ENCODE assay signal across 1 cellular context in genomic region chr10:100183482-100183881, GRCh38.
TF ChIP-seq lines count a peak whose summit lies in the region.

No MANE protein-coding gene starts in this region.

TF ChIP-seq in HepG2, 621 proteins besides CTCF, POLR2A, EP300 and RAD21 (continued from another document and continues in another):
- TF ChIP-seq ZNF570 (CRISPR knock-in tag; IDR thresholded peaks at IDR 0.05; ENCODE audit: borderline replicate concordance): no peak
- no peak for TF ChIP-seq ZNF772 (CRISPR knock-in tag; IDR thresholded peaks at IDR 0.05)
- TF ChIP-seq HDAC6 (IDR thresholded peaks at IDR 0.05; ENCODE audit: low read depth, low read length): no peak
- no peak for TF ChIP-seq AKNA (CRISPR knock-in tag; IDR thresholded peaks at IDR 0.05; ENCODE audit: borderline replicate concordance)
- no peak for TF ChIP-seq ZNF275 (CRISPR knock-in tag; IDR thresholded peaks at IDR 0.05; ENCODE audit: borderline replicate concordance)
- TF ChIP-seq GATAD1 (CRISPR knock-in tag; IDR thresholded peaks at IDR 0.05): peak; percentile 57; the same call in 1 of the 2 replicates
- TF ChIP-seq SIN3A (IDR thresholded peaks at IDR 0.05; ENCODE audit: borderline replicate concordance, low read depth, low read length): 0 out of 2 replicates have a peak, but pooled peaks have one; percentile 41
- TF ChIP-seq IRF2 (CRISPR knock-in tag; IDR thresholded peaks at IDR 0.05): no peak
- no peak for TF ChIP-seq ZNF607 (CRISPR knock-in tag; IDR thresholded peaks at IDR 0.05; ENCODE audit: borderline replicate concordance)
- no peak for TF ChIP-seq ZNF329 (CRISPR knock-in tag; IDR thresholded peaks at IDR 0.05; ENCODE audit: low read depth)
- TF ChIP-seq ZNF12 (CRISPR knock-in tag; IDR thresholded peaks at IDR 0.05): peak; percentile 67; the same call in 1 of the 2 replicates
- TF ChIP-seq ZFX (CRISPR knock-in tag; IDR thresholded peaks at IDR 0.05; ENCODE audit: low read depth): no peak
- no peak for TF ChIP-seq ISL2 (CRISPR knock-in tag; IDR thresholded peaks at IDR 0.05)
- no peak for TF ChIP-seq ZC3H13 (CRISPR knock-in tag; IDR thresholded peaks at IDR 0.05)
- peak; percentile 19; the same call in 1 of the 2 replicates for TF ChIP-seq SMC3 (IDR thresholded peaks at IDR 0.05; ENCODE audit: low read length)
- TF ChIP-seq ZNF75D (CRISPR knock-in tag; IDR thresholded peaks at IDR 0.05; ENCODE audit: borderline replicate concordance): no peak
- TF ChIP-seq ZNF460 (CRISPR knock-in tag; IDR thresholded peaks at IDR 0.05; ENCODE audit: borderline replicate concordance): no peak
- no peak for TF ChIP-seq ZNF615 (CRISPR knock-in tag; IDR thresholded peaks at IDR 0.05; ENCODE audit: borderline replicate concordance)
- no peak for TF ChIP-seq SP140L (CRISPR knock-in tag; IDR thresholded peaks at IDR 0.05; ENCODE audit: borderline replicate concordance)
- TF ChIP-seq SSRP1 (CRISPR knock-in tag; IDR thresholded peaks at IDR 0.05): no peak
- no peak for TF ChIP-seq PREB (CRISPR knock-in tag; IDR thresholded peaks at IDR 0.05)
- no peak for TF ChIP-seq KAT8 (CRISPR knock-in tag; IDR thresholded peaks at IDR 0.05)
- no peak for TF ChIP-seq MIER3 (CRISPR knock-in tag; IDR thresholded peaks at IDR 0.05; ENCODE audit: borderline replicate concordance)
- no peak for TF ChIP-seq ZNF746 (CRISPR knock-in tag; IDR thresholded peaks at IDR 0.05)
- no peak for TF ChIP-seq SMAD1 (CRISPR knock-in tag; IDR thresholded peaks at IDR 0.05; ENCODE audit: borderline replicate concordance, low read depth)
- TF ChIP-seq ZNF660 (CRISPR knock-in tag; IDR thresholded peaks at IDR 0.05; ENCODE audit: borderline replicate concordance, low read depth): no peak
- TF ChIP-seq HES4 (CRISPR knock-in tag; IDR thresholded peaks at IDR 0.05; ENCODE audit: borderline replicate concordance): no peak
- TF ChIP-seq MEF2D (CRISPR knock-in tag; IDR thresholded peaks at IDR 0.05): no peak
- TF ChIP-seq TBL1XR1 (IDR thresholded peaks at IDR 0.05; ENCODE audit: borderline replicate concordance, low read length, partially characterized antibody): no peak
- TF ChIP-seq ZBTB1 (CRISPR knock-in tag; IDR thresholded peaks at IDR 0.05; ENCODE audit: borderline replicate concordance): no peak
- no peak for TF ChIP-seq AFF4 (CRISPR knock-in tag; IDR thresholded peaks at IDR 0.05)
- no peak for TF ChIP-seq ZNF781 (CRISPR knock-in tag; IDR thresholded peaks at IDR 0.05; ENCODE audit: borderline replicate concordance, not compliant biosample characterization)
- no peak for TF ChIP-seq ZNF891 (CRISPR knock-in tag; IDR thresholded peaks at IDR 0.05)
- no peak for TF ChIP-seq ZNF549 (CRISPR knock-in tag; IDR thresholded peaks at IDR 0.05)
- no peak for TF ChIP-seq ZFP90 (CRISPR knock-in tag; IDR thresholded peaks at IDR 0.05; ENCODE audit: borderline replicate concordance)
- no peak for TF ChIP-seq ZMYM4 (CRISPR knock-in tag; IDR thresholded peaks at IDR 0.05)
- no peak for TF ChIP-seq NKX3-1 (CRISPR knock-in tag; IDR thresholded peaks at IDR 0.05)
- TF ChIP-seq ZNF782 (CRISPR knock-in tag; IDR thresholded peaks at IDR 0.05; ENCODE audit: borderline replicate concordance): no peak
- TF ChIP-seq DZIP1 (CRISPR knock-in tag; IDR thresholded peaks at IDR 0.05): no peak
- no peak for TF ChIP-seq ZKSCAN5 (CRISPR knock-in tag; IDR thresholded peaks at IDR 0.05)
- TF ChIP-seq MTF1 (CRISPR knock-in tag; IDR thresholded peaks at IDR 0.05): no peak
- TF ChIP-seq ZNF652 (CRISPR knock-in tag; IDR thresholded peaks at IDR 0.05; ENCODE audit: borderline replicate concordance, low read depth): no peak
- TF ChIP-seq ZBTB8A (CRISPR knock-in tag; IDR thresholded peaks at IDR 0.05; ENCODE audit: borderline replicate concordance, low read depth): no peak
- no peak for TF ChIP-seq TRIM22 (IDR thresholded peaks at IDR 0.05)
- no peak for TF ChIP-seq ZSCAN12 (CRISPR knock-in tag; IDR thresholded peaks at IDR 0.05)
- no peak for TF ChIP-seq STAT6 (CRISPR knock-in tag; IDR thresholded peaks at IDR 0.05; ENCODE audit: borderline replicate concordance)
- TF ChIP-seq ATM (IDR thresholded peaks at IDR 0.05; ENCODE audit: borderline replicate concordance): no peak
- no peak for TF ChIP-seq HIVEP1 (CRISPR knock-in tag; IDR thresholded peaks at IDR 0.05)
- no peak for TF ChIP-seq RFX5 (IDR thresholded peaks at IDR 0.05; ENCODE audit: low read depth, low read length)
- TF ChIP-seq JUN (CRISPR knock-in tag; IDR thresholded peaks at IDR 0.05): no peak
- no peak for TF ChIP-seq FOXA1 (IDR thresholded peaks at IDR 0.05)
- peak; percentile 91 for TF ChIP-seq FOXA1 (CRISPR knock-in tag; IDR thresholded peaks at IDR 0.05)
